1 cellular context compared by ENCODE assay signal in genomic region chr5:108729306-108729645, GRCh38.
TF ChIP-seq lines count a peak whose summit lies in the region.

No MANE protein-coding gene starts in this region.

TF ChIP-seq in SK-N-SH, 30 proteins besides CTCF, POLR2A, EP300 and RAD21 (continued from another document):
- TF ChIP-seq, protein P1, sequence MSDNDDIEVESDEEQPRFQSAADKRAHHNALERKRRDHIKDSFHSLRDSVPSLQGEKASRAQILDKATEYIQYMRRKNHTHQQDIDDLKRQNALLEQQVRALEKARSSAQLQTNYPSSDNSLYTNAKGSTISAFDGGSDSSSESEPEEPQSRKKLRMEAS (IDR thresholded peaks at IDR 0.05; ENCODE audit: low read depth): no peak
- TF ChIP-seq TEAD4 (IDR thresholded peaks at IDR 0.05; ENCODE audit: borderline replicate concordance, insufficient read depth): no peak
- TF ChIP-seq ELF1 (IDR thresholded peaks at IDR 0.05): no peak
- TF ChIP-seq RFX5 (IDR thresholded peaks at IDR 0.05; ENCODE audit: low read length): no peak
- TF ChIP-seq FOXM1 (IDR thresholded peaks at IDR 0.05; ENCODE audit: low read depth): no peak
- TF ChIP-seq, protein P2, sequence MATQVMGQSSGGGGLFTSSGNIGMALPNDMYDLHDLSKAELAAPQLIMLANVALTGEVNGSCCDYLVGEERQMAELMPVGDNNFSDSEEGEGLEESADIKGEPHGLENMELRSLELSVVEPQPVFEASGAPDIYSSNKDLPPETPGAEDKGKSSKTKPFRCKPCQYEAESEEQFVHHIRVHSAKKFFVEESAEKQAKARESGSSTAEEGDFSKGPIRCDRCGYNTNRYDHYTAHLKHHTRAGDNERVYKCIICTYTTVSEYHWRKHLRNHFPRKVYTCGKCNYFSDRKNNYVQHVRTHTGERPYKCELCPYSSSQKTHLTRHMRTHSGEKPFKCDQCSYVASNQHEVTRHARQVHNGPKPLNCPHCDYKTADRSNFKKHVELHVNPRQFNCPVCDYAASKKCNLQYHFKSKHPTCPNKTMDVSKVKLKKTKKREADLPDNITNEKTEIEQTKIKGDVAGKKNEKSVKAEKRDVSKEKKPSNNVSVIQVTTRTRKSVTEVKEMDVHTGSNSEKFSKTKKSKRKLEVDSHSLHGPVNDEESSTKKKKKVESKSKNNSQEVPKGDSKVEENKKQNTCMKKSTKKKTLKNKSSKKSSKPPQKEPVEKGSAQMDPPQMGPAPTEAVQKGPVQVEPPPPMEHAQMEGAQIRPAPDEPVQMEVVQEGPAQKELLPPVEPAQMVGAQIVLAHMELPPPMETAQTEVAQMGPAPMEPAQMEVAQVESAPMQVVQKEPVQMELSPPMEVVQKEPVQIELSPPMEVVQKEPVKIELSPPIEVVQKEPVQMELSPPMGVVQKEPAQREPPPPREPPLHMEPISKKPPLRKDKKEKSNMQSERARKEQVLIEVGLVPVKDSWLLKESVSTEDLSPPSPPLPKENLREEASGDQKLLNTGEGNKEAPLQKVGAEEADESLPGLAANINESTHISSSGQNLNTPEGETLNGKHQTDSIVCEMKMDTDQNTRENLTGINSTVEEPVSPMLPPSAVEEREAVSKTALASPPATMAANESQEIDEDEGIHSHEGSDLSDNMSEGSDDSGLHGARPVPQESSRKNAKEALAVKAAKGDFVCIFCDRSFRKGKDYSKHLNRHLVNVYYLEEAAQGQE (IDR thresholded peaks at IDR 0.05; ENCODE audit: low read depth, low read length): no peak
- no peak for TF ChIP-seq POLR2AphosphoS5 (IDR thresholded peaks at IDR 0.05; ENCODE audit: low read depth, low read length)
- no peak for TF ChIP-seq JUND (IDR thresholded peaks at IDR 0.05)
- TF ChIP-seq FOXJ3 (CRISPR knock-in tag; IDR thresholded peaks at IDR 0.05): no peak
- TF ChIP-seq SMC3 (IDR thresholded peaks at IDR 0.05; ENCODE audit: low read depth, low read length): no peak
- no peak for TF ChIP-seq MEF2A (IDR thresholded peaks at IDR 0.05; ENCODE audit: borderline replicate concordance, low read depth)
- no peak for TF ChIP-seq SIN3A (IDR thresholded peaks at IDR 0.05; ENCODE audit: borderline replicate concordance, low read depth, low read length)
- TF ChIP-seq, protein P3, sequence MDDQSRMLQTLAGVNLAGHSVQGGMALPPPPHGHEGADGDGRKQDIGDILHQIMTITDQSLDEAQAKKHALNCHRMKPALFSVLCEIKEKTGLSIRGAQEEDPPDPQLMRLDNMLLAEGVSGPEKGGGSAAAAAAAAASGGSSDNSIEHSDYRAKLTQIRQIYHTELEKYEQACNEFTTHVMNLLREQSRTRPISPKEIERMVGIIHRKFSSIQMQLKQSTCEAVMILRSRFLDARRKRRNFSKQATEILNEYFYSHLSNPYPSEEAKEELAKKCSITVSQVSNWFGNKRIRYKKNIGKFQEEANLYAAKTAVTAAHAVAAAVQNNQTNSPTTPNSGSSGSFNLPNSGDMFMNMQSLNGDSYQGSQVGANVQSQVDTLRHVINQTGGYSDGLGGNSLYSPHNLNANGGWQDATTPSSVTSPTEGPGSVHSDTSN (IDR thresholded peaks at IDR 0.05): no peak
- TF ChIP-seq GATA2 (CRISPR knock-in tag; IDR thresholded peaks at IDR 0.05): no peak
